In genomic region chr15:66704019-66704782, GRCh38 we compare ENCODE assay signal across 8 cellular contexts. TPM values are rescaled to one million over a fixed set of nuclear protein-coding genes. Genes with fewer than 3 reads are reported as not detected.
DNase-seq lines count a peak whose midpoint lies in the region; ATAC-seq, FAIRE-seq and TF ChIP-seq lines count a peak whose summit lies in the region.

No MANE protein-coding gene starts in this region.

- peak overlapping the region; percentile 97 for H3K4me2 ChIP-seq in keratinocyte (ENCODE audit: control insufficient read depth, extremely low read depth, insufficient read depth, low read depth, low read length)

- dilution Hi-C loops in keratinocyte (cut with MboI; ENCODE audit: extremely low pct_ligation_motif_present, low sequenced_read_pairs): no loop called here

- FAIRE-seq in keratinocyte (lab: Jason Lieb, UNC): no peak

- H3K36me3 ChIP-seq in keratinocyte (ENCODE audit: control insufficient read depth in 2 of 2, extremely low read depth in 1 of 2, insufficient read depth in 2 of 2, low read length in 2 of 2): no peaks in the 10 kb centered on the region
- H3K36me3 ChIP-seq in stomach smooth muscle (ENCODE audit: control insufficient read depth in 2 of 2, insufficient read depth in 2 of 2, low read length in 2 of 2): no peaks in the 10 kb centered on the region

- H3K9ac ChIP-seq in keratinocyte (ENCODE audit: control insufficient read depth, extremely low read depth, insufficient read depth, low read length): no peak overlapping the region
- H3K9ac ChIP-seq in stomach smooth muscle (ENCODE audit: low read length in 2 of 2): peak overlapping the region in 1 of 2 donors; percentile 29

- H3K27me3 Mint-ChIP-seq in T-helper 1 cell treated with Interleukin-12 subunit alpha and Interleukin-12 subunit beta and Interleukin-4 antibody, amounts not matched to agents 30 μg/mL and 1 μg/mL, for 36 hours (ENCODE audit: low read depth): peaks cover 30% of the 10 kb centered on the region
- peaks cover 28% of the 10 kb centered on the region for H3K27me3 Mint-ChIP-seq in activated T-cell treated with anti-CD3 and anti-CD28 coated beads, Interleukin-2, amount 50 U/mL, for 72 hours (ENCODE audit: low read depth)

- H3K36me3 Mint-ChIP-seq in T-helper 1 cell treated with Interleukin-12 subunit alpha and Interleukin-12 subunit beta and Interleukin-4 antibody, amounts not matched to agents 30 μg/mL and 1 μg/mL, for 36 hours (ENCODE audit: low read depth): no peaks in the 10 kb centered on the region
- H3K36me3 Mint-ChIP-seq in activated T-cell treated with anti-CD3 and anti-CD28 coated beads, Interleukin-2, amount 50 U/mL, for 72 hours (ENCODE audit: insufficient read depth in 2 of 2): peaks cover 2% of the 10 kb centered on the region in 2 donors

- H3K4me3 ChIP-seq in keratinocyte (ENCODE audit: control insufficient read depth in 2 of 3, extremely low read depth in 1 of 3, insufficient read depth in 2 of 3, low read depth in 1 of 3, low read length in 3 of 3): no peak overlapping the region
- H3K4me3 ChIP-seq in stomach smooth muscle (ENCODE audit: low read length in 2 of 2): peak overlapping the region; percentile 33 to 86

- no peak overlapping the region for H2AFZ ChIP-seq in keratinocyte (ENCODE audit: control insufficient read depth, low read length)

- H3K4me1 Mint-ChIP-seq in T-helper 1 cell treated with Interleukin-12 subunit alpha and Interleukin-12 subunit beta and Interleukin-4 antibody, amounts not matched to agents 30 μg/mL and 1 μg/mL, for 36 hours (ENCODE audit: low read depth): peaks cover 14% of the 10 kb centered on the region
- H3K4me1 Mint-ChIP-seq in activated T-cell treated with anti-CD3 and anti-CD28 coated beads, Interleukin-2, amount 50 U/mL, for 72 hours (ENCODE audit: low read depth): peaks cover 16% of the 10 kb centered on the region

- H3K9me3 Mint-ChIP-seq in T-helper 1 cell treated with Interleukin-12 subunit alpha and Interleukin-12 subunit beta and Interleukin-4 antibody, amounts not matched to agents 30 μg/mL and 1 μg/mL, for 36 hours: no peaks in the 10 kb centered on the region
- no peaks in the 10 kb centered on the region for H3K9me3 Mint-ChIP-seq in activated T-cell treated with anti-CD3 and anti-CD28 coated beads, Interleukin-2, amount 50 U/mL, for 72 hours

- no peaks in the 10 kb centered on the region for H3K9me1 ChIP-seq in keratinocyte (ENCODE audit: control insufficient read depth, extremely low read depth, insufficient read depth, low read length)

- H3K27ac ChIP-seq in keratinocyte (ENCODE audit: control insufficient read depth, insufficient read depth, low read length): no peak overlapping the region
- H3K27ac ChIP-seq in stomach smooth muscle (ENCODE audit: low read length): no peak overlapping the region

- no peaks in the 10 kb centered on the region for H3K79me2 ChIP-seq in keratinocyte (ENCODE audit: control insufficient read depth, insufficient read depth, low read length)

- no peak for TF ChIP-seq CTCF in keratinocyte (optimal IDR thresholded peaks at IDR 0.05 in 1 of 3, IDR thresholded peaks at IDR 0.05 in 1 of 3, conservative IDR thresholded peaks at IDR 0.05 in 1 of 3; ENCODE audit: extremely low read depth in 1 of 3, insufficient read depth in 2 of 3, low read length in 3 of 3)

- no peak for DNase-seq in T-helper 1 cell
- peak; percentile 9 to 17 for DNase-seq in activated T-cell treated with anti-CD3 and anti-CD28 coated beads, Interleukin-2, amount 50 U/mL, for 72 hours
- DNase-seq in keratinocyte (ENCODE audit: low read depth, low spot score): no peak
- DNase-seq in kidney glomerular epithelial cell (lab: John Stamatoyannopoulos, UW): no peak
- DNase-seq in inferior parietal cortex (ENCODE audit: extremely low spot score): no peak

- H3K4me3 Mint-ChIP-seq in T-helper 1 cell treated with Interleukin-12 subunit alpha and Interleukin-12 subunit beta and Interleukin-4 antibody, amounts not matched to agents 30 μg/mL and 1 μg/mL, for 36 hours: peak overlapping the region; percentile 58
- peak overlapping the region; percentile 72 to 73 for H3K4me3 Mint-ChIP-seq in activated T-cell treated with anti-CD3 and anti-CD28 coated beads, Interleukin-2, amount 50 U/mL, for 72 hours

- H3K27me3 ChIP-seq in keratinocyte (ENCODE audit: control insufficient read depth, extremely low read depth, insufficient read depth, low read length) (peaks cover 41% of the 10 kb centered on the region), stomach smooth muscle (ENCODE audit: control insufficient read depth in 1 of 2, insufficient read depth in 2 of 2, low read length in 2 of 2) (no peaks in the 10 kb centered on the region)

- H4K20me1 ChIP-seq in keratinocyte (ENCODE audit: control insufficient read depth, extremely low read depth, insufficient read depth, low read length): no peaks in the 10 kb centered on the region

- H3K9me3 ChIP-seq in keratinocyte (ENCODE audit: control insufficient read depth, low read depth, low read length) (no peaks in the 10 kb centered on the region), stomach smooth muscle (ENCODE audit: control insufficient read depth in 2 of 2, low read length in 2 of 2) (no peaks in the 10 kb centered on the region)

- H3K27ac Mint-ChIP-seq in T-helper 1 cell treated with Interleukin-12 subunit alpha and Interleukin-12 subunit beta and Interleukin-4 antibody, amounts not matched to agents 30 μg/mL and 1 μg/mL, for 36 hours: no peak overlapping the region
- no peak overlapping the region for H3K27ac Mint-ChIP-seq in activated T-cell treated with anti-CD3 and anti-CD28 coated beads, Interleukin-2, amount 50 U/mL, for 72 hours

- ATAC-seq in activated T-cell treated with anti-CD3 and anti-CD28 coated beads, Interleukin-2, amount 50 U/mL, for 72 hours (replicated peaks in 1 of 2): no peak
- no peak for ATAC-seq in GM21529 (IDR thresholded peaks at IDR 0.05; ENCODE audit: unreplicated experiment)

- H3K4me1 ChIP-seq in keratinocyte (ENCODE audit: control insufficient read depth, extremely low read depth, insufficient read depth, low read length) (peaks cover 17% of the 10 kb centered on the region), stomach smooth muscle (ENCODE audit: control insufficient read depth, insufficient read depth, low read length) (peaks cover 56% of the 10 kb centered on the region)

RNA-seq across cellular contexts. Expression of gene SMAD6, which starts 2.2 kb away (rescaled TPM):
- total RNA-seq in activated T-cell treated with anti-CD3 and anti-CD28 coated beads, Interleukin-2, amount 50 U/mL, for 72 hours: under 1 TPM; 0.31 to 0.35 TPM
- polyA plus RNA-seq in keratinocyte: 0.01 to 0.04 TPM (median 0.03 TPM) in 3 replicates
- not detected for polyA plus RNA-seq in keratinocyte (2011; ENCODE audit: low read depth)
- not detected in 2 replicates for polyA plus RNA-seq in keratinocyte (2011; cell fraction: cytosol; rRNA removed)
- polyA plus RNA-seq in keratinocyte (2011; cell fraction: nucleus; rRNA removed): 0.06 and 0.07 TPM in 2 replicates
- polyA plus RNA-seq in keratinocyte (2012; ENCODE audit: low replicate concordance): 0.02 and 0.04 TPM in 2 replicates
- 0.03 TPM in 1 of 3 replicates, not detected in the others for polyA minus RNA-seq in keratinocyte
- 3.8 TPM for polyA minus RNA-seq in keratinocyte (2011; cell fraction: cytosol; rRNA and poly(A)+ RNA removed)
- 0.32 and 0.54 TPM in 2 replicates for polyA minus RNA-seq in keratinocyte (2011; cell fraction: nucleus; rRNA and poly(A)+ RNA removed)

Comparison
In these comparisons a context has a peak if more than half of its experiments do, and no peak if none do; other contexts are left out.
1. DNase-seq: peak in activated T-cell treated with anti-CD3 and anti-CD28 coated beads, Interleukin-2, amount 50 U/mL, for 72 hours (2 of 2); none in T-helper 1 cell (0 of 5), keratinocyte (single experiment), kidney glomerular epithelial cell (single experiment) and inferior parietal cortex (single experiment).
2. H3K4me3 ChIP-seq: peak in stomach smooth muscle (2 of 2); none in keratinocyte (0 of 3).